In genomic region chr19:44644391-44645016, GRCh38 we compare ENCODE assay signal across 8 cellular contexts. TPM values are rescaled to one million over a fixed set of nuclear protein-coding genes. Genes with fewer than 3 reads are reported as not detected.
DNase-seq lines count a peak whose midpoint lies in the region; ATAC-seq and TF ChIP-seq lines count a peak whose summit lies in the region.

No MANE protein-coding gene starts in this region.

- H3K27ac ChIP-seq in CD4-positive, alpha-beta memory T cell (ENCODE audit: low read depth, low read length): no peak overlapping the region
- peak overlapping the region; percentile 80 to 89 (median 84) for H3K27ac ChIP-seq in esophagus squamous epithelium
- peak overlapping the region; percentile 52 for H3K27ac ChIP-seq in neural cell (ENCODE audit: low read length)

- H3K9me2 ChIP-seq in neural cell (ENCODE audit: insufficient read depth, low read length): no peaks in the 10 kb centered on the region

- H3K4me1 ChIP-seq in CD4-positive, alpha-beta memory T cell (ENCODE audit: insufficient read depth, low read length): peaks cover 6% of the 10 kb centered on the region
- peaks cover 0 to 48% (median 6%) of the 10 kb centered on the region in 3 donors for H3K4me1 ChIP-seq in esophagus squamous epithelium

- no peak for DNase-seq in CD4-positive, alpha-beta memory T cell
- DNase-seq in HFF-Myc (ENCODE audit: extremely low read depth, low read depth) (no peak), T-helper 17 cell (no peak), esophagus squamous epithelium (lab: John Stamatoyannopoulos, UW) (no peak), midbrain (lab: John Stamatoyannopoulos, UW) (no peak), OCI-M2 (lab: John Stamatoyannopoulos, UW; ENCODE audit: unreplicated experiment) (no peak)

- H3K4me2 ChIP-seq in neural cell (ENCODE audit: low read length): peak overlapping the region; percentile 70

- H3K36me3 Mint-ChIP-seq in CD4-positive, alpha-beta memory T cell: no peaks in the 10 kb centered on the region
- no peaks in the 10 kb centered on the region for H3K36me3 Mint-ChIP-seq in T-helper 17 cell (ENCODE audit: low read depth)

- TF ChIP-seq CTCF in HFF-Myc (IDR thresholded peaks at IDR 0.05; ENCODE audit: low read depth, low read length, missing control alignments) (no peak), esophagus squamous epithelium (IDR thresholded peaks at IDR 0.05) (no peak), neural cell (IDR thresholded peaks at IDR 0.05; ENCODE audit: poor library complexity, severe bottlenecking) (no peak)

- H3K27ac Mint-ChIP-seq in CD4-positive, alpha-beta memory T cell: no peak overlapping the region
- H3K27ac Mint-ChIP-seq in T-helper 17 cell: no peak overlapping the region

- CTCF ChIA-PET in CD4-positive, alpha-beta memory T cell (lab: Charles Lee; ENCODE audit: partially characterized antibody): interaction anchor here (0.7 to 1.6 kb wide), 3 partner anchors 9 to 30 kb away, joined by 3 to 5 read pairs (median 3); no protein-coding TSS in a partner anchor

- H3K9ac ChIP-seq in neural cell (ENCODE audit: low read length): peak overlapping the region; percentile 79

- TF ChIP-seq POLR2A in esophagus squamous epithelium (IDR thresholded peaks at IDR 0.05): no peak

- H3K27me3 Mint-ChIP-seq in CD4-positive, alpha-beta memory T cell: peaks cover 11% of the 10 kb centered on the region in 2 donors
- H3K27me3 Mint-ChIP-seq in T-helper 17 cell: peaks cover 39% of the 10 kb centered on the region

- ATAC-seq in T-helper 17 cell (no peak), HG03108 (IDR thresholded peaks at IDR 0.05; ENCODE audit: unreplicated experiment) (no peak)

- no peak for TF ChIP-seq RAD21 in neural cell (conservative IDR thresholded peaks at IDR 0.05)

- peak overlapping the region; percentile 31 to 81 (median 54) for H3K4me3 Mint-ChIP-seq in CD4-positive, alpha-beta memory T cell
- peak overlapping the region; percentile 73 for H3K4me3 Mint-ChIP-seq in T-helper 17 cell

- H3K9me3 ChIP-seq in CD4-positive, alpha-beta memory T cell (ENCODE audit: control insufficient read depth in 1 of 2, low read length in 2 of 2): no peaks in the 10 kb centered on the region
- H3K9me3 ChIP-seq in T-helper 17 cell (ENCODE audit: control insufficient read depth, low read length, poor library complexity, severe bottlenecking): no peaks in the 10 kb centered on the region
- no peaks in the 10 kb centered on the region for H3K9me3 ChIP-seq in esophagus squamous epithelium
- H3K9me3 ChIP-seq in neural cell (ENCODE audit: low read length): no peaks in the 10 kb centered on the region

- H3K4me1 Mint-ChIP-seq in CD4-positive, alpha-beta memory T cell: peaks cover 0 to 10% (median 1%) of the 10 kb centered on the region in 4 donors
- peaks cover 4% of the 10 kb centered on the region for H3K4me1 Mint-ChIP-seq in T-helper 17 cell

- POLR2A ChIA-PET in CD4-positive, alpha-beta memory T cell (lab: Charles Lee; ENCODE audit: partially characterized antibody): no interaction called here

- H3K27me3 ChIP-seq in CD4-positive, alpha-beta memory T cell (ENCODE audit: insufficient read depth, low read length): no peaks in the 10 kb centered on the region
- H3K27me3 ChIP-seq in esophagus squamous epithelium (no peaks in the 10 kb centered on the region), neural cell (ENCODE audit: insufficient read depth, low read depth, low read length) (peaks cover 4% of the 10 kb centered on the region)

- H3K4me3 ChIP-seq in CD4-positive, alpha-beta memory T cell (ENCODE audit: low read length in 2 of 2): no peak overlapping the region
- H3K4me3 ChIP-seq in HFF-Myc (replicated peaks; ENCODE audit: low read depth, low read length) (peak overlapping the region; percentile 67), esophagus squamous epithelium (peak overlapping the region; percentile 65 to 90 (median 77)), neural cell (ENCODE audit: low read length) (peak overlapping the region; percentile 98)

- no peaks in the 10 kb centered on the region for H4K20me1 ChIP-seq in neural cell (ENCODE audit: insufficient read depth)

- WGBS in esophagus squamous epithelium, 2 donors: 3 to 9% methylated on average over 12 to 14 of the region's 14 CpGs

- H3K79me2 ChIP-seq in neural cell (replicated peaks; ENCODE audit: insufficient read depth, low read length): no peaks in the 10 kb centered on the region

- no peak for TF ChIP-seq EP300 in neural cell (conservative IDR thresholded peaks at IDR 0.05; ENCODE audit: poor library complexity, severe bottlenecking)

- H3F3A ChIP-seq in neural cell (ENCODE audit: insufficient read depth, low read length, poor library complexity, severe bottlenecking): no peaks in the 10 kb centered on the region

- intact Hi-C loops in CD4-positive, alpha-beta memory T cell (cut with micrococcal nuclease): no loop called here
- intact Hi-C loops in esophagus squamous epithelium (cut with DNase I): no loop called here

- H2AFZ ChIP-seq in neural cell (ENCODE audit: low read depth, low read length): peak overlapping the region; percentile 69

- no peaks in the 10 kb centered on the region for H3K9me3 Mint-ChIP-seq in CD4-positive, alpha-beta memory T cell

- H3K36me3 ChIP-seq in CD4-positive, alpha-beta memory T cell (ENCODE audit: insufficient read depth, low read length): no peaks in the 10 kb centered on the region
- H3K36me3 ChIP-seq in esophagus squamous epithelium (peaks cover 0 to 22% (median 0%) of the 10 kb centered on the region in 3 donors), neural cell (ENCODE audit: insufficient read depth, low read length) (no peaks in the 10 kb centered on the region)

TF ChIP-seq in neural cell, 6 proteins besides CTCF, POLR2A, EP300 and RAD21:
- TF ChIP-seq EZH2 (IDR thresholded peaks at IDR 0.05; ENCODE audit: borderline replicate concordance, insufficient read depth, low read length, poor library complexity, severe bottlenecking): no peak
- no peak for TF ChIP-seq REST (IDR thresholded peaks at IDR 0.05; ENCODE audit: borderline replicate concordance)
- no peak for TF ChIP-seq POLR2AphosphoS5 (IDR thresholded peaks at IDR 0.05)
- TF ChIP-seq TAF1 (IDR thresholded peaks at IDR 0.05; ENCODE audit: low read depth): no peak
- no peak for TF ChIP-seq SMC3 (conservative IDR thresholded peaks at IDR 0.05; ENCODE audit: poor library complexity)
- TF ChIP-seq MXI1 (conservative IDR thresholded peaks at IDR 0.05; ENCODE audit: poor library complexity, severe bottlenecking): no peak

RNA-seq across cellular contexts. Expression of gene PVR, which starts 0.8 kb away (rescaled TPM):
- 1 to 10 TPM; 1.0 to 1.7 TPM for total RNA-seq in CD4-positive, alpha-beta memory T cell
- polyA plus RNA-seq in CD4-positive, alpha-beta memory T cell: under 1 TPM in 1 of 2 donors, not detected in 1; 0.34 TPM
- total RNA-seq in T-helper 17 cell (under 1 TPM; 0.70 to 0.94 TPM), esophagus squamous epithelium (10 to 100 TPM; 13.2 to 21.9 (median 20.9) TPM)
- 19.1 and 23.1 TPM in 2 replicates for polyA plus RNA-seq in neural cell
- polyA minus RNA-seq in neural cell: 45.3 and 50.4 TPM in 2 replicates

RNA-seq across cellular contexts. Expression of gene CEACAM19, which starts 26.8 kb away (rescaled TPM):
- 1 to 10 TPM; 1.3 to 1.4 TPM for total RNA-seq in CD4-positive, alpha-beta memory T cell
- not detected for polyA plus RNA-seq in CD4-positive, alpha-beta memory T cell
- total RNA-seq in T-helper 17 cell (under 1 TPM; 0.27 to 0.39 TPM), esophagus squamous epithelium (1 to 10 TPM; 2.3 to 7.6 (median 4.6) TPM)
- 1.8 and 1.9 TPM in 2 replicates for polyA plus RNA-seq in neural cell
- polyA minus RNA-seq in neural cell: 2.3 and 3.7 TPM in 2 replicates

RNA-seq across cellular contexts. Expression of gene IGSF23, which starts 31.1 kb away (rescaled TPM):
- total RNA-seq in CD4-positive, alpha-beta memory T cell: not detected
- polyA plus RNA-seq in CD4-positive, alpha-beta memory T cell: not detected
- total RNA-seq in T-helper 17 cell (not detected), esophagus squamous epithelium (not detected)
- not detected in 2 replicates for polyA plus RNA-seq in neural cell
- polyA minus RNA-seq in neural cell: not detected in 2 replicates

RNA-seq across cellular contexts. Expression of gene CEACAM16, which starts 54.4 kb away (rescaled TPM):
- not detected for total RNA-seq in CD4-positive, alpha-beta memory T cell
- not detected for polyA plus RNA-seq in CD4-positive, alpha-beta memory T cell
- total RNA-seq in T-helper 17 cell (not detected), esophagus squamous epithelium (not detected)
- not detected in 2 replicates for polyA plus RNA-seq in neural cell
- not detected in 2 replicates for polyA minus RNA-seq in neural cell

Comparison
In these comparisons a context has a peak if more than half of its experiments do, and no peak if none do; other contexts are left out.
1. H3K4me3 ChIP-seq: peak in HFF-Myc (single experiment), esophagus squamous epithelium (4 of 4) and neural cell (single experiment); none in CD4-positive, alpha-beta memory T cell (0 of 2).
2. RNA of gene PVR, which starts 0.8 kb away (total RNA-seq): 13.2 to 21.9 TPM in esophagus squamous epithelium; 1.0 to 1.7 TPM in CD4-positive, alpha-beta memory T cell and 0.70 to 0.94 TPM in T-helper 17 cell; every median in the first group is over 4 times any median in the second.